Comparison of ENCODE assay signal across 29 cellular contexts in genomic region chr20:47694021-47694818, GRCh38.
"Had no signal": no experiment of that assay in that cellular context is flagged by ENCODE, and none has a peak within 500 bp of the region (broad histone marks: within the 10 kb centered on the region; RNA-seq: fewer than 3 reads in every experiment).

No MANE protein-coding gene starts in this region.

- ATAC-seq: activated CD8-positive, alpha-beta T cell treated with anti-CD3 and anti-CD28 coated beads, Interleukin-2, amount 10 ng/mL, durations not matched to agents 7 days and 5 days; activated naive CD8-positive, alpha-beta T cell treated with anti-CD3 and anti-CD28 coated beads, Interleukin-2, amount 50 U/mL, for 24 hours; body of pancreas; Panc1; WTC11 had no signal

- H3K9me3 Mint-ChIP-seq: activated T-cell treated with anti-CD3 and anti-CD28 coated beads, Interleukin-2, amount 50 U/mL, for 4 hours had no signal

- H3K4me1 ChIP-seq: ascending aorta, body of pancreas, SJCRH30 had no signal

- H3K27ac ChIP-seq: ascending aorta, body of pancreas, SJCRH30 had no signal

- H3K4me3 ChIP-seq: ascending aorta, body of pancreas, SJCRH30 had no signal

- H3K9ac ChIP-seq: SK-N-SH had no signal

- DNase-seq: activated CD4-positive, alpha-beta T cell treated with anti-CD3 and anti-CD28 coated beads for 48 hours; activated CD4-positive, alpha-beta T cell treated with anti-CD3 and anti-CD28 coated beads, Interleukin-2, amount 50 U/mL, for 4 hours; activated CD4-positive, CD25-positive, alpha-beta regulatory T cell treated with anti-CD3 and anti-CD28 coated beads, Interleukin-2, amount 50 U/mL, for 72 hours; activated CD8-positive, alpha-beta memory T cell treated with anti-CD3 and anti-CD28 coated beads, Interleukin-2, amount 50 U/mL, for 48 hours; activated CD8-positive, alpha-beta T cell treated with anti-CD3 and anti-CD28 coated beads, Interleukin-2, amount 10 ng/mL, durations not matched to agents 7 days and 5 days; activated effector memory CD4-positive, alpha-beta T cell treated with anti-CD3 and anti-CD28 coated beads, Interleukin-2, amount 50 U/mL, for 16 hours; activated naive CD4-positive, alpha-beta T cell treated with Interleukin-2 at 50 U/mL for 16 hours; activated naive CD8-positive, alpha-beta T cell treated with anti-CD3 and anti-CD28 coated beads, Interleukin-2, amount 50 U/mL, for 24 hours; activated T-cell treated with anti-CD3 and anti-CD28 coated beads, Interleukin-2, amount 50 U/mL, for 4 hours; amniotic stem cell; body of pancreas; NCI-H1092 treated with DMSO at 0.1 percent for 48 hours; NCI-H1417 treated with DMSO at 0.1 percent for 48 hours; NCI-H1694; NCI-H2029; NCI-H2107; NCI-H510A treated with DMSO at 0.1 percent for 48 hours; NCI-H69; NK-92 treated with Interleukin-12 subunit alpha and Interleukin-12 subunit beta, amount 100 ng/mL, for 24 hours; OCI-M1; Right ventricle myocardium superior; RPMI8226; SJCRH30; SK-N-SH; T-helper 1 cell had no signal

- H3K4me2 ChIP-seq: SK-N-SH had no signal

- H3K27me3 ChIP-seq: ascending aorta, body of pancreas, SJCRH30 had no signal

- H3K4me3 Mint-ChIP-seq: activated CD8-positive, alpha-beta T cell treated with anti-CD3 and anti-CD28 coated beads, Interleukin-2, amount 10 ng/mL, durations not matched to agents 7 days and 5 days; activated naive CD8-positive, alpha-beta T cell treated with anti-CD3 and anti-CD28 coated beads, Interleukin-2, amount 50 U/mL, for 24 hours; activated T-cell treated with anti-CD3 and anti-CD28 coated beads, Interleukin-2, amount 50 U/mL, for 4 hours; WTC11 had no signal

- H3K27me3 Mint-ChIP-seq: activated naive CD8-positive, alpha-beta T cell treated with anti-CD3 and anti-CD28 coated beads, Interleukin-2, amount 50 U/mL, for 24 hours had no signal

- H3K27ac Mint-ChIP-seq: activated CD8-positive, alpha-beta T cell treated with anti-CD3 and anti-CD28 coated beads, Interleukin-2, amount 10 ng/mL, durations not matched to agents 7 days and 5 days; activated naive CD4-positive, alpha-beta T cell treated with anti-CD3 and anti-CD28 coated beads, Interleukin-2, amount 50 U/mL, for 72 hours; activated naive CD8-positive, alpha-beta T cell treated with anti-CD3 and anti-CD28 coated beads, Interleukin-2, amount 50 U/mL, for 24 hours; WTC11 had no signal
